In genomic region chr18:44510376-44510775, GRCh38 we compare ENCODE assay signal across 29 cellular contexts.
"Had no signal": no experiment of that assay in that cellular context is flagged by ENCODE, and none has a peak within 500 bp of the region (broad histone marks: within the 10 kb centered on the region; RNA-seq: fewer than 3 reads in every experiment).

No MANE protein-coding gene starts in this region.

- H3K4me3 Mint-ChIP-seq: activated CD8-positive, alpha-beta T cell treated with anti-CD3 and anti-CD28 coated beads for 36 hours; activated naive CD4-positive, alpha-beta T cell treated with anti-CD3 and anti-CD28 coated beads, Interleukin-2, amount 10 ng/mL, durations not matched to agents 7 days and 5 days; activated naive CD8-positive, alpha-beta T cell treated with anti-CD3 and anti-CD28 coated beads, Interleukin-2, amount 10 ng/mL, durations not matched to agents 7 days and 5 days; brain; nephron; T-helper 17 cell had no signal

- H3K36me3 Mint-ChIP-seq: activated naive CD4-positive, alpha-beta T cell treated with anti-CD3 and anti-CD28 coated beads, Interleukin-2, amount 10 ng/mL, durations not matched to agents 7 days and 5 days; brain had no signal

- H3K36me3 ChIP-seq: ascending aorta, cardiac muscle cell, esophagus muscularis mucosa, left lung, neutrophil, stomach, thyroid gland, upper lobe of left lung, WERI-Rb-1 had no signal

- H3K9me3 Mint-ChIP-seq: activated CD8-positive, alpha-beta T cell treated with anti-CD3 and anti-CD28 coated beads for 36 hours; activated naive CD4-positive, alpha-beta T cell treated with anti-CD3 and anti-CD28 coated beads, Interleukin-2, amount 10 ng/mL, durations not matched to agents 7 days and 5 days; brain; nephron had no signal

- H3K4me1 ChIP-seq: ascending aorta, stomach had no signal

- H3K4me3 ChIP-seq: ascending aorta, cardiac muscle cell, coronary artery, esophagus muscularis mucosa, left lung, lung, skin epidermis, stomach, thyroid gland, upper lobe of left lung had no signal

- DNase-seq: activated CD4-positive, alpha-beta T cell treated with anti-CD3 and anti-CD28 coated beads, Interleukin-2, amount 50 U/mL, for 1 hour; activated CD4-positive, CD25-positive, alpha-beta regulatory T cell treated with anti-CD3 and anti-CD28 coated beads, Interleukin-2, amount 50 U/mL, for 72 hours; activated CD8-positive, alpha-beta T cell treated with anti-CD3 and anti-CD28 coated beads for 36 hours; activated effector memory CD4-positive, alpha-beta T cell treated with anti-CD3 and anti-CD28 coated beads, Interleukin-2, amount 50 U/mL, for 16 hours; activated naive CD4-positive, alpha-beta T cell treated with anti-CD3 and anti-CD28 coated beads, Interleukin-2, amount 10 ng/mL, durations not matched to agents 7 days and 5 days; activated naive CD8-positive, alpha-beta T cell treated with anti-CD3 and anti-CD28 coated beads, Interleukin-2, amount 10 ng/mL, durations not matched to agents 7 days and 5 days; cerebellar nuclear complex; kidney glomerular epithelial cell; left lung; retina; stimulated activated CD4-positive, alpha-beta T cell treated with anti-CD3 and anti-CD28 coated beads, Interleukin-12 subunit alpha, Interleukin-12 subunit beta, amount 100 ng/mL, for 4 hours; stimulated activated CD4-positive, alpha-beta T cell treated with anti-CD3 and anti-CD28 coated beads, Interleukin-4, amount 100 ng/mL, for 1 hour; stomach; T-helper 17 cell; T1000; thyroid gland; upper lobe of left lung; WERI-Rb-1 had no signal

- H3K27me3 Mint-ChIP-seq: activated CD8-positive, alpha-beta T cell treated with anti-CD3 and anti-CD28 coated beads for 36 hours; activated naive CD4-positive, alpha-beta T cell treated with anti-CD3 and anti-CD28 coated beads, Interleukin-2, amount 10 ng/mL, durations not matched to agents 7 days and 5 days; activated naive CD8-positive, alpha-beta T cell treated with anti-CD3 and anti-CD28 coated beads, Interleukin-2, amount 10 ng/mL, durations not matched to agents 7 days and 5 days; brain; T-helper 17 cell had no signal

- H3K27ac Mint-ChIP-seq: activated CD8-positive, alpha-beta T cell treated with anti-CD3 and anti-CD28 coated beads for 36 hours; activated naive CD4-positive, alpha-beta T cell treated with anti-CD3 and anti-CD28 coated beads, Interleukin-2, amount 10 ng/mL, durations not matched to agents 7 days and 5 days; activated naive CD8-positive, alpha-beta T cell treated with anti-CD3 and anti-CD28 coated beads, Interleukin-2, amount 10 ng/mL, durations not matched to agents 7 days and 5 days; brain; nephron; T-helper 17 cell had no signal

- H3K9me3 ChIP-seq: ascending aorta, esophagus muscularis mucosa, left lung, neutrophil, stomach, thyroid gland, upper lobe of left lung had no signal

- FAIRE-seq: frontal cortex had no signal

- H3K4me1 Mint-ChIP-seq: activated naive CD4-positive, alpha-beta T cell treated with anti-CD3 and anti-CD28 coated beads, Interleukin-2, amount 10 ng/mL, durations not matched to agents 7 days and 5 days; nephron; T-helper 17 cell had no signal

- ATAC-seq: activated CD8-positive, alpha-beta T cell treated with anti-CD3 and anti-CD28 coated beads for 36 hours; left lung; sciatic nerve; T-helper 17 cell had no signal

- H3K27me3 ChIP-seq: ascending aorta, cardiac muscle cell, esophagus muscularis mucosa, left lung, neutrophil, stomach, thyroid gland, upper lobe of left lung had no signal

- H3K27ac ChIP-seq: ascending aorta, cardiac muscle cell, coronary artery, esophagus muscularis mucosa, left lung, neutrophil, skin epidermis, stomach, thyroid gland, upper lobe of left lung, WERI-Rb-1 had no signal
